Comparison of ENCODE assay signal across 32 cellular contexts in the genomic region with DNA sequence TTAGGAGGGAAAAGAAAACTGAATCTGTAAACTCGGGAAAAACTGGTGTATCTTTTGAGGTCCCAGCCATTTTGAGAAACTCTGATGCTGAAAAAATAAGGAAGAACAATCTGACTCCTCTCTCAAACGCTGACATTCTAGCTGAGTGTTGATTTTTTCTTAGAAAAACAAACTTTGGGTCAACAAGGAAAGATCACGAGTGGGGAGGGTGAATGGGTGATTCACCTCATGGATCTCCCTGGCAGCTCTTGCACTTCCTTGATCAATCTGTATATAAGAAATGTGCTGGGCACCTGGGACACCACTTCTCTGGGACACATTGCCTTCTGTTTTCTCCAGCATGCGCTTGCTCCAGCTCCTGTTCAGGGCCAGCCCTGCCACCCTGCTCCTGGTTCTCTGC. TPM values are rescaled to one million over a fixed set of nuclear protein-coding genes. Genes with fewer than 3 reads are reported as not detected.
"Had no signal": no experiment of that assay in that cellular context is flagged by ENCODE, and none has a peak within 500 bp of the region (broad histone marks: within the 10 kb centered on the region; RNA-seq: fewer than 3 reads in every experiment).

A gene with protein sequence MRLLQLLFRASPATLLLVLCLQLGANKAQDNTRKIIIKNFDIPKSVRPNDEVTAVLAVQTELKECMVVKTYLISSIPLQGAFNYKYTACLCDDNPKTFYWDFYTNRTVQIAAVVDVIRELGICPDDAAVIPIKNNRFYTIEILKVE (plus strand): TSS at position 301 of the 400 bp plus-strand sequence. CDS start 40 bp downstream, at position 341.

- H3K27me3 ChIP-seq: adrenal gland, body of pancreas, cardiac muscle cell, foreskin keratinocyte, heart right ventricle, right atrium auricular region, spleen, testis, uterus had no signal

- DNase-seq: activated CD4-positive, alpha-beta T cell treated with anti-CD3 and anti-CD28 coated beads for 4 hours; activated CD4-positive, alpha-beta T cell treated with anti-CD3 and anti-CD28 coated beads, Interleukin-2, amount 50 U/mL, for 4 hours; activated effector memory CD4-positive, alpha-beta T cell treated with Interleukin-2 at 50 U/mL for 16 hours; activated naive CD4-positive, alpha-beta T cell treated with Interleukin-2 at 50 U/mL for 16 hours; activated T-cell treated with anti-CD3 and anti-CD28 coated beads for 4 hours; aorta; body of pancreas; effector memory CD8-positive, alpha-beta T cell; erythroblast; foreskin keratinocyte; heart right ventricle; left cardiac atrium; mesenchymal stem cell; naive thymus-derived CD8-positive, alpha-beta T cell; occipital lobe; spleen; stimulated activated naive CD4-positive, alpha-beta T cell treated with Interleukin-2 at 50 U/mL for 16 hours; T-helper 9 cell; testis; uterus had no signal

- ATAC-seq: body of pancreas; effector memory CD8-positive, alpha-beta T cell; foreskin keratinocyte; heart right ventricle; left cardiac atrium; naive thymus-derived CD8-positive, alpha-beta T cell had no signal

- H3K36me3 ChIP-seq: adrenal gland, cardiac muscle cell, heart right ventricle, right atrium auricular region, spleen, uterus had no signal

- H3K27ac ChIP-seq: adrenal gland, body of pancreas, cardiac muscle cell, coronary artery, foreskin keratinocyte, heart right ventricle, parathyroid adenoma, right atrium auricular region, spleen, testis, uterus, VCaP had no signal

- H3K4me3 ChIP-seq: adrenal gland, body of pancreas, cardiac muscle cell, coronary artery, heart right ventricle, right atrium auricular region, spleen, testis, uterus had no signal

- H3K9me3 ChIP-seq: adrenal gland, body of pancreas, heart right ventricle, right atrium auricular region, spleen, testis, uterus had no signal

- H3K4me1 ChIP-seq: adrenal gland, body of pancreas, foreskin keratinocyte, parathyroid adenoma, right atrium auricular region, testis, uterus had no signal

RNA-seq across cellular contexts. Expression of the gene that starts here (rescaled TPM):
- total RNA-seq: adrenal gland; aorta; body of pancreas; cardiac muscle cell; cerebellum; foreskin keratinocyte; glomerular endothelial cell; heart right ventricle; left cardiac atrium; liver; naive thymus-derived CD8-positive, alpha-beta T cell; neural crest cell; occipital lobe; pulmonary artery endothelial cell; right atrium auricular region; spleen; T-helper 1 cell treated with Interleukin-12 subunit alpha and Interleukin-12 subunit beta and Interleukin-4 antibody, amounts not matched to agents 30 ng/mL and 1 ng/mL, for 36 hours; testis; uterus had no signal
